In the genomic region with DNA sequence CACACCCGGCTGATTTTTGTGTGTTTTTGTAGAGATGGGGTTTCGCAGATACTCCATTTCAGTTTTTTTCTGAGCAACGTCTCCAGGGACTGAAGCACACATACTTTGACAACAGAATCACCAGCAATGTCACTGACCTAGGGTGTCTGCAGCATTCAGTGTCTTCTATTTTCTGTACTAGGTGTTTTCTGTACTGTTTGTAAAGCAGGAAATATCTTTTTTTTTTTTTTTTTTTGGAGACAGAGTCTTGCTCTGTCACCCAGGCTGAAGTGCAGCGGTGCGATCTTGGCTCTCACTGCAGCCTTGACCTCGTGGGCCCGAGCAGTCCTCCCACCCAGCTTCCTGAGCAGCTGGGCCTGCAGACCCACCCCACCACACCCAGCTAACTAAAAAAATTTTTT, we compare ENCODE assay signal across 7 cellular contexts. TPM values are rescaled to one million over a fixed set of nuclear protein-coding genes. Genes with fewer than 3 reads are reported as not detected.
DNase-seq lines count a peak whose midpoint lies in the region; ATAC-seq and TF ChIP-seq lines count a peak whose summit lies in the region.

No MANE protein-coding gene starts in this region.

- H3K79me1 ChIP-seq in neuronal stem cell (ENCODE audit: low read depth, low read length), result peaks cover 4% of the 10 kb centered on the region

- no peak overlapping the region for H2BK12ac ChIP-seq in neuronal stem cell (ENCODE audit: low read length)

- no peaks in the 10 kb centered on the region for H3K9me3 Mint-ChIP-seq in effector memory CD8-positive, alpha-beta T cell

- intact Hi-C loops in spleen (cut with DNase I; ENCODE audit: low total_unique reads), result loop anchor here (10.0 kb wide), 2 partner anchors 72 to 88 kb away; no protein-coding TSS in a partner anchor

- H3K4me2 ChIP-seq in neuronal stem cell (ENCODE audit: insufficient read depth, low read length, poor library complexity, severe bottlenecking), result no peak overlapping the region

- H3K27me3 ChIP-seq in spleen (replicated peaks in 1 of 7) (no peaks in the 10 kb centered on the region), neuronal stem cell (ENCODE audit: control insufficient read depth in 3 of 3, insufficient read depth in 3 of 3, low read depth in 1 of 3, low read length in 3 of 3) (no peaks in the 10 kb centered on the region)

- peak overlapping the region; percentile 62 to 83 for H3K27ac Mint-ChIP-seq in effector memory CD8-positive, alpha-beta T cell

- no peak overlapping the region for H3K4ac ChIP-seq in neuronal stem cell (ENCODE audit: low read length)

- H2AK5ac ChIP-seq in neuronal stem cell (ENCODE audit: low read depth, low read length), result no peak overlapping the region

- H3K23ac ChIP-seq in neuronal stem cell (ENCODE audit: low read depth, low read length, poor library complexity), result no peak overlapping the region

- H3K4me3 ChIP-seq in spleen (peak overlapping the region in 1 of 8 donors; percentile 34), neuronal stem cell (ENCODE audit: low read length in 2 of 2) (no peak overlapping the region)

- ATAC-seq in GM19351 (IDR thresholded peaks at IDR 0.05; ENCODE audit: unreplicated experiment), result peak; percentile 64
- peak; percentile 62 for ATAC-seq in HG03135 (IDR thresholded peaks at IDR 0.05; ENCODE audit: unreplicated experiment)
- peak; percentile 46 for ATAC-seq in effector memory CD8-positive, alpha-beta T cell (replicated peaks)

- peaks cover 27% of the 10 kb centered on the region for H3K36me3 Mint-ChIP-seq in effector memory CD8-positive, alpha-beta T cell (ENCODE audit: insufficient read depth)

- H2AFZ ChIP-seq in neuronal stem cell (ENCODE audit: low read length), result no peak overlapping the region

- H3K27me3 Mint-ChIP-seq in effector memory CD8-positive, alpha-beta T cell, result no peaks in the 10 kb centered on the region

- TF ChIP-seq CTCF in spleen (IDR thresholded peaks at IDR 0.05 in 8 of 11, conservative IDR thresholded peaks at IDR 0.05 in 3 of 11), result no peak

- H3K14ac ChIP-seq in neuronal stem cell (ENCODE audit: low read length), result no peak overlapping the region

- DNase-seq in effector memory CD8-positive, alpha-beta T cell, result no peak
- DNase-seq in spleen, result peak; percentile 92
- DNase-seq in DMS 273 (lab: John Stamatoyannopoulos, UW; ENCODE audit: unreplicated experiment), result no peak
- DNase-seq in neuronal stem cell (ENCODE audit: low spot score), result no peak
- no peak for DNase-seq in stimulated activated CD4-positive, alpha-beta T cell treated with anti-CD3 and anti-CD28 coated beads, Interleukin-2, amount 100 ng/mL, for 48 hours

- H3K9ac ChIP-seq in neuronal stem cell (ENCODE audit: low read depth, low read length, poor library complexity), result no peak overlapping the region

- H3K4me3 Mint-ChIP-seq in effector memory CD8-positive, alpha-beta T cell, result peak overlapping the region; percentile 59 to 64

- WGBS in spleen, 5 donors, result 15 to 28% (median 20%) methylated on average over 7 of the region's 7 CpGs
- no CpG with 5 or more reads among the region's 7 CpGs for WGBS in neuronal stem cell (ENCODE audit: extremely low coverage in 2 of 2, insufficient read length in 2 of 2, insufficient replicate concordance in 1 of 2), 2 donors

- H3K36me3 ChIP-seq in spleen (peaks cover 0 to 24% (median 16%) of the 10 kb centered on the region in 6 donors), neuronal stem cell (replicated peaks in 1 of 2; ENCODE audit: control insufficient read depth in 2 of 2, insufficient read depth in 2 of 2, low read length in 2 of 2) (peaks cover 5 to 40% of the 10 kb centered on the region in 2 donors)

- H4K8ac ChIP-seq in neuronal stem cell (ENCODE audit: low read depth, low read length), result no peak overlapping the region

- H3K4me1 ChIP-seq in spleen (peaks cover 66 to 100% (median 93%) of the 10 kb centered on the region in 6 donors), neuronal stem cell (ENCODE audit: control insufficient read depth in 2 of 2, insufficient read depth in 1 of 2, low read depth in 1 of 2, low read length in 2 of 2) (no peaks in the 10 kb centered on the region)

- no peak for TF ChIP-seq POLR2A in spleen (IDR thresholded peaks at IDR 0.05)

- H3K9me3 ChIP-seq in spleen (no peaks in the 10 kb centered on the region), neuronal stem cell (replicated peaks in 1 of 2; ENCODE audit: control insufficient read depth in 2 of 2, insufficient read depth in 1 of 2, low read depth in 1 of 2, low read length in 2 of 2) (no peaks in the 10 kb centered on the region)

- H3K18ac ChIP-seq in neuronal stem cell (ENCODE audit: low read length), result no peak overlapping the region

- H2BK120ac ChIP-seq in neuronal stem cell (ENCODE audit: low read depth, low read length), result no peak overlapping the region

- H3K27ac ChIP-seq in spleen, result peak overlapping the region in 7 of 8 donors; percentile 27 to 83 (median 73)
- H3K27ac ChIP-seq in neuronal stem cell (replicated peaks; ENCODE audit: low read length), result no peak overlapping the region

- peaks cover 61 to 71% of the 10 kb centered on the region in 2 donors for H3K4me1 Mint-ChIP-seq in effector memory CD8-positive, alpha-beta T cell (ENCODE audit: low read depth in 2 of 2)

- H2BK15ac ChIP-seq in neuronal stem cell (ENCODE audit: low read length), result no peak overlapping the region

- H2BK5ac ChIP-seq in neuronal stem cell (ENCODE audit: low read length), result no peak overlapping the region

- H4K91ac ChIP-seq in neuronal stem cell (ENCODE audit: low read depth, low read length, poor library complexity), result no peak overlapping the region

RNA-seq across cellular contexts. Expression of a gene that starts 8.8 kb away (rescaled TPM):
- total RNA-seq in spleen, result 100 to 1,000 TPM; 260 to 348 (median 295) TPM
- 100 to 1,000 TPM; 175 to 224 (median 194) TPM for polyA plus RNA-seq in spleen
- polyA plus RNA-seq in neuronal stem cell (2013, experiment 1 of 2), result 169 TPM
- polyA plus RNA-seq in neuronal stem cell (2013, experiment 2 of 2), result 159 TPM

RNA-seq across cellular contexts. Expression of a gene that starts 59.6 kb away (rescaled TPM):
- total RNA-seq in spleen, result 100 to 1,000 TPM; 150 to 295 (median 265) TPM
- 100 to 1,000 TPM in 1 of 3 donors, 10 to 100 TPM in 2; 42.0 to 138 (median 43.5) TPM for polyA plus RNA-seq in spleen
- polyA plus RNA-seq in neuronal stem cell (2013, experiment 1 of 2), result 8.1 TPM
- 8.7 TPM for polyA plus RNA-seq in neuronal stem cell (2013, experiment 2 of 2)
